ENCODE assay signal across 33 cellular contexts in the genomic region with DNA sequence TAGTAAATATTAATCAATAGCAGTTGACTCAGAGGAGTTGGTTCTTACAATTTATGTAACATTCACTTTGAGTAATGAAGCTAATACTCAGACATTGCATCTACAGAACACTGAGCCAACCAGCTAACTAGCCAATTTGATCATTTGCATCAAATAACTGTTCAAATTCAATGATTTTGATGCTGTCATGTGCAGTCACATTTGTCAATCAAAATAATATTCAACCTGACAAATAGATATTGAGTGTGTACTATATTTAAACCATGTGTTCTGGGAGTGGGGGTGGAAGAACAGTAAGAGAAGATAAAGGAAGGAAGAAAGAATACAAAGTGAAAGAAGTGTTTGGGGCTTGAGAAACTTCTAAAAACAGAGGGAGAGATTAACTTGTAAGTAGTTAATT.
A peak's percentile ranks its signal among the peaks of the same experiment; 100 is the strongest.
DNase-seq lines count a peak whose midpoint lies in the region; ATAC-seq and TF ChIP-seq lines count a peak whose summit lies in the region.
"Had no signal": no experiment of that assay in that cellular context is flagged by ENCODE, and none has a peak within 500 bp of the region (broad histone marks: within the 10 kb centered on the region; RNA-seq: fewer than 3 reads in every experiment).

No MANE protein-coding gene starts in this region.

- peak; percentile 93 for TF ChIP-seq EP300 in neural cell (conservative IDR thresholded peaks at IDR 0.05; ENCODE audit: poor library complexity, severe bottlenecking)

- no peaks in the 10 kb centered on the region for H4K20me1 ChIP-seq in Loucy (ENCODE audit: insufficient read depth, low read length, poor library complexity, severe bottlenecking)
- H4K20me1 ChIP-seq in neural cell (ENCODE audit: insufficient read depth) = no peaks in the 10 kb centered on the region
- H4K20me1 ChIP-seq: BLaER1; BLaER1 treated with 17β-estradiol and CSF1 and Interleukin-3, amounts not matched to agents 10 nM and 100 nM had no signal

- no peaks in the 10 kb centered on the region for H3K4me1 ChIP-seq in Loucy (ENCODE audit: insufficient read depth, low read length, poor library complexity, severe bottlenecking)
- no peaks in the 10 kb centered on the region for H3K4me1 ChIP-seq in effector memory CD4-positive, alpha-beta T cell (ENCODE audit: control insufficient read depth, insufficient read depth, low read length, poor library complexity, severe bottlenecking)
- H3K4me1 ChIP-seq: A549; BE2C; BLaER1; BLaER1 treated with 17β-estradiol and CSF1 and Interleukin-3, amounts not matched to agents 10 nM and 100 nM; Caco-2 had no signal

- peaks cover 7% of the 10 kb centered on the region for H3K27me3 Mint-ChIP-seq in activated T-cell treated with anti-CD3 and anti-CD28 coated beads, Interleukin-2, amount 50 U/mL, for 72 hours (ENCODE audit: low read depth)
- H3K27me3 Mint-ChIP-seq: B cell; CD4-positive, CD25-positive, alpha-beta regulatory T cell had no signal

- no peak for ATAC-seq in activated T-cell treated with anti-CD3 and anti-CD28 coated beads, Interleukin-2, amount 50 U/mL, for 72 hours (replicated peaks in 1 of 2)
- ATAC-seq: A549; CD8-positive, alpha-beta T cell had no signal

- no peaks in the 10 kb centered on the region for H3K27me3 ChIP-seq in Loucy (ENCODE audit: insufficient read depth, low read length, poor library complexity, severe bottlenecking)
- no peaks in the 10 kb centered on the region for H3K27me3 ChIP-seq in neural cell (ENCODE audit: insufficient read depth, low read depth, low read length)
- no peaks in the 10 kb centered on the region for H3K27me3 ChIP-seq in effector memory CD4-positive, alpha-beta T cell (replicated peaks; ENCODE audit: control insufficient read depth, insufficient read depth, low read length, poor library complexity, severe bottlenecking)
- H3K27me3 ChIP-seq: BE2C; BLaER1; BLaER1 treated with 17β-estradiol and CSF1 and Interleukin-3, amounts not matched to agents 10 nM and 100 nM had no signal

- DNase-seq in activated T-cell treated with anti-CD3 and anti-CD28 coated beads, Interleukin-2, amount 50 U/mL, for 72 hours = no peak
- DNase-seq in activated T-cell treated with anti-CD3 and anti-CD28 coated beads for 4 hours (no peak), AG08396 (ENCODE audit: low spot score) (no peak)
- DNase-seq in effector memory CD4-positive, alpha-beta T cell = no peak
- DNase-seq: 8988T; ACHN; AML-193; BE2C; C1 segment of cervical spinal cord; Caco-2; Calu3; CD4-positive, alpha-beta memory T cell; CD4-positive, alpha-beta T cell; CD4-positive, CD25-positive, alpha-beta regulatory T cell; CD8-positive, alpha-beta memory T cell; CD8-positive, alpha-beta T cell; COR-L47; DMS 273 treated with DMSO at 0.1 percent for 48 hours; DMS153; DMS53; DMS79; DMS79 treated with DMSO at 0.1 percent for 48 hours; DND-41; EL had no signal

- H3K27ac ChIP-seq in neural cell (ENCODE audit: low read length) = no peak overlapping the region
- H3K27ac ChIP-seq in effector memory CD4-positive, alpha-beta T cell (ENCODE audit: insufficient read depth, low read length, poor library complexity, severe bottlenecking) = no peak overlapping the region
- H3K27ac ChIP-seq: 22Rv1; A549; BLaER1; BLaER1 treated with 17β-estradiol and CSF1 and Interleukin-3, amounts not matched to agents 10 nM and 100 nM; C4-2B had no signal

- no peak for TF ChIP-seq RAD21 in neural cell (conservative IDR thresholded peaks at IDR 0.05)

- H3K9me3 ChIP-seq in Loucy (ENCODE audit: insufficient read depth, low read depth, low read length) (no peaks in the 10 kb centered on the region), neural cell (ENCODE audit: low read length) (no peaks in the 10 kb centered on the region)
- H3K9me3 ChIP-seq in effector memory CD4-positive, alpha-beta T cell (ENCODE audit: control insufficient read depth, low read length) = no peaks in the 10 kb centered on the region
- H3K9me3 ChIP-seq: A549, BE2C, BLaER1, Caco-2 had no signal

- peak overlapping the region; percentile 54; the same call in 1 of the 2 replicates for H2AFZ ChIP-seq in Loucy (ENCODE audit: low read length)
- no peak overlapping the region for H2AFZ ChIP-seq in neural cell (ENCODE audit: low read depth, low read length)

- peaks cover 0 to 4% of the 10 kb centered on the region in 2 donors for H3K36me3 Mint-ChIP-seq in activated T-cell treated with anti-CD3 and anti-CD28 coated beads, Interleukin-2, amount 50 U/mL, for 72 hours (ENCODE audit: insufficient read depth in 2 of 2)
- H3K36me3 Mint-ChIP-seq: CD14-positive monocyte; CD4-positive, alpha-beta memory T cell; CD4-positive, CD25-positive, alpha-beta regulatory T cell; CD8-positive, alpha-beta T cell had no signal

- no peaks in the 10 kb centered on the region for H3F3A ChIP-seq in Loucy (ENCODE audit: low read depth)
- H3F3A ChIP-seq in neural cell (ENCODE audit: insufficient read depth, low read length, poor library complexity, severe bottlenecking) = no peaks in the 10 kb centered on the region

- no peak overlapping the region for H3K4me3 ChIP-seq in Loucy (ENCODE audit: low read length, poor library complexity, severe bottlenecking)
- H3K4me3 ChIP-seq in neural cell (ENCODE audit: low read length) = no peak overlapping the region
- H3K4me3 ChIP-seq in effector memory CD4-positive, alpha-beta T cell (ENCODE audit: insufficient read depth, low read depth, low read length, poor library complexity, severe bottlenecking) = no peak overlapping the region
- H3K4me3 ChIP-seq: A549; BLaER1; BLaER1 treated with 17β-estradiol and CSF1 and Interleukin-3, amounts not matched to agents 10 nM and 100 nM had no signal

- no peak overlapping the region for H3K9ac ChIP-seq in Loucy (ENCODE audit: low read depth, low read length, poor library complexity, severe bottlenecking)
- no peak overlapping the region for H3K9ac ChIP-seq in neural cell (ENCODE audit: low read length)
- H3K9ac ChIP-seq: BLaER1; BLaER1 treated with 17β-estradiol and CSF1 and Interleukin-3, amounts not matched to agents 10 nM and 100 nM had no signal

- H3K4me1 Mint-ChIP-seq in activated T-cell treated with anti-CD3 and anti-CD28 coated beads, Interleukin-2, amount 50 U/mL, for 72 hours (ENCODE audit: low read depth) = no peaks in the 10 kb centered on the region
- H3K4me1 Mint-ChIP-seq: B cell; CD14-positive monocyte; CD4-positive, alpha-beta memory T cell; CD4-positive, CD25-positive, alpha-beta regulatory T cell; CD8-positive, alpha-beta memory T cell had no signal

- no peak overlapping the region for H3K4me3 Mint-ChIP-seq in activated T-cell treated with anti-CD3 and anti-CD28 coated beads, Interleukin-2, amount 50 U/mL, for 72 hours
- H3K4me3 Mint-ChIP-seq: B cell; CD14-positive monocyte; CD4-positive, alpha-beta memory T cell; CD4-positive, alpha-beta T cell; CD4-positive, CD25-positive, alpha-beta regulatory T cell; CD8-positive, alpha-beta memory T cell; CD8-positive, alpha-beta T cell had no signal

- peak overlapping the region; percentile 15 for H3K27ac Mint-ChIP-seq in activated T-cell treated with anti-CD3 and anti-CD28 coated beads, Interleukin-2, amount 50 U/mL, for 72 hours
- H3K27ac Mint-ChIP-seq: B cell; CD14-positive monocyte; CD4-positive, alpha-beta memory T cell; CD4-positive, alpha-beta T cell; CD4-positive, CD25-positive, alpha-beta regulatory T cell; CD8-positive, alpha-beta memory T cell; CD8-positive, alpha-beta T cell had no signal

- H3K79me2 ChIP-seq in Loucy (ENCODE audit: insufficient read depth, low read length) (no peaks in the 10 kb centered on the region), neural cell (replicated peaks; ENCODE audit: insufficient read depth, low read length) (no peaks in the 10 kb centered on the region)

- H3K4me2 ChIP-seq in Loucy (ENCODE audit: low read depth, low read length, poor library complexity, severe bottlenecking) = no peak overlapping the region
- H3K4me2 ChIP-seq in neural cell (ENCODE audit: low read length) = no peak overlapping the region
- H3K4me2 ChIP-seq: A549; BLaER1; BLaER1 treated with 17β-estradiol and CSF1 and Interleukin-3, amounts not matched to agents 10 nM and 100 nM had no signal

- H3K9me2 ChIP-seq in Loucy (replicated peaks; ENCODE audit: low read depth, low read length) = no peaks in the 10 kb centered on the region
- H3K9me2 ChIP-seq in neural cell (ENCODE audit: insufficient read depth, low read length) = no peaks in the 10 kb centered on the region

- H3K36me3 ChIP-seq in Loucy (ENCODE audit: insufficient read depth, low read length) = no peaks in the 10 kb centered on the region
- no peaks in the 10 kb centered on the region for H3K36me3 ChIP-seq in neural cell (ENCODE audit: insufficient read depth, low read length)
- H3K36me3 ChIP-seq in effector memory CD4-positive, alpha-beta T cell (ENCODE audit: control insufficient read depth, insufficient read depth, low read length) = no peaks in the 10 kb centered on the region
- H3K36me3 ChIP-seq: BE2C; BLaER1; BLaER1 treated with 17β-estradiol and CSF1 and Interleukin-3, amounts not matched to agents 10 nM and 100 nM had no signal

- no peak for TF ChIP-seq CTCF in Loucy (conservative IDR thresholded peaks at IDR 0.05; ENCODE audit: low read length)
- no peak for TF ChIP-seq CTCF in neural cell (IDR thresholded peaks at IDR 0.05; ENCODE audit: poor library complexity, severe bottlenecking)

- peaks cover 2 to 4% of the 10 kb centered on the region in 2 donors for H3K9me3 Mint-ChIP-seq in activated T-cell treated with anti-CD3 and anti-CD28 coated beads, Interleukin-2, amount 50 U/mL, for 72 hours
- H3K9me3 Mint-ChIP-seq: CD4-positive, alpha-beta T cell had no signal

TF ChIP-seq in neural cell, 6 proteins besides CTCF, POLR2A, EP300 and RAD21 (continues in another document):
- TF ChIP-seq POLR2AphosphoS5 (IDR thresholded peaks at IDR 0.05) = peak; percentile 88
- TF ChIP-seq MXI1 (conservative IDR thresholded peaks at IDR 0.05; ENCODE audit: poor library complexity, severe bottlenecking) = no peak
- TF ChIP-seq EZH2 (IDR thresholded peaks at IDR 0.05; ENCODE audit: borderline replicate concordance, insufficient read depth, low read length, poor library complexity, severe bottlenecking) = no peak
- TF ChIP-seq SMC3 (conservative IDR thresholded peaks at IDR 0.05; ENCODE audit: poor library complexity) = no peak
